11 cellular contexts compared by ENCODE assay signal in the genomic region with DNA sequence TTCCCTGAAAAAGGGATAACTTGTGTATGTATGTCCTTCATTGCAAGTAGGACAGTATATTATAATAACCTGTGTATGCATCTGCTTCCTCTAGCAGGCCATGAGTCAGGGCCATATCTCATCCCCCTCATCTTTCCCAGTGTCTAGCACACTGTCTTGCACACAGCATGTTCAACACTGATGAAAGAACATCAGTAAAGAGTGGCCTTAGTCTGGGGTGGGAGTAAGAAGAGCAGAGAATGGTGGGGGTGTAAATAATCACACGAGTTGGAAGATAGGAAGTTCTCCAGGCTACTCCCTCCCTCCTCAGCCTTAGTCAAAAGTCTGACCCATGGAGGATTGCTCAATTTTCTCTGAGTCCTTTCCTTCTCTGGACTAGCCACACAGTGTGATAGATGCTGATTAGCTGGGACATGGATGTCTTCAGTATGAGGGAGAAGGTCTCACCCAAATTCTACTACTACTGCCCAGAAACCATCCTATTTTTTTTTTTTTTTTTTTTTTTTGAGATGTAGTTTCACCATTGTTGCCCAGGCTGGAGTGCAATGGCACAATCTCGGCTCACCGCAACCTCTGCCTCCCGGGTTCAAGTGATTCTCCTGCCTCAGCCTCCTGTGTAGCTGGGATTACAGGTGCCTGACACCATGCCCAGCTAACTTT. TPM values are rescaled to one million over a fixed set of nuclear protein-coding genes. Genes with fewer than 3 reads are reported as not detected.
DNase-seq lines count a peak whose midpoint lies in the region; ATAC-seq, FAIRE-seq and TF ChIP-seq lines count a peak whose summit lies in the region.
"Had no signal": no experiment of that assay in that cellular context is flagged by ENCODE, and none has a peak within 500 bp of the region (broad histone marks: within the 10 kb centered on the region; RNA-seq: fewer than 3 reads in every experiment).

No MANE protein-coding gene starts in this region.

- peak; percentile 31 for DNase-seq in SIG-M5 treated with dmso at 0.1 percent for 504 hours (lab: John Stamatoyannopoulos, UW; ENCODE audit: unreplicated experiment)
- DNase-seq in SIG-M5 (lab: John Stamatoyannopoulos, UW): no peak
- DNase-seq in activated CD4-positive, alpha-beta memory T cell treated with anti-CD3 and anti-CD28 coated beads for 36 hours: no peak
- DNase-seq in heart right ventricle: no peak
- no peak for DNase-seq in stimulated activated naive CD8-positive, alpha-beta T cell treated with anti-CD3 and anti-CD28 coated beads, Interleukin-15, amount 100 ng/mL, for 72 hours
- no peak for DNase-seq in D721Med (ENCODE audit: insufficient read length, low spot score)
- no peak for DNase-seq in activated gamma-delta T cell (lab: John Stamatoyannopoulos, UW)
- DNase-seq in occipital lobe (lab: John Stamatoyannopoulos, UW): no peak

- H3K27ac Mint-ChIP-seq in activated CD4-positive, alpha-beta memory T cell treated with anti-CD3 and anti-CD28 coated beads for 36 hours: peak overlapping the region; percentile 79
- H3K27ac Mint-ChIP-seq in stimulated activated naive CD8-positive, alpha-beta T cell treated with anti-CD3 and anti-CD28 coated beads, Interleukin-15, amount 100 ng/mL, for 72 hours: peak overlapping the region; percentile 37 to 50

- no peaks in the 10 kb centered on the region for H3K9me3 ChIP-seq in heart right ventricle

- no peaks in the 10 kb centered on the region for H3K9me3 Mint-ChIP-seq in activated CD4-positive, alpha-beta memory T cell treated with anti-CD3 and anti-CD28 coated beads for 36 hours
- H3K9me3 Mint-ChIP-seq in stimulated activated naive CD8-positive, alpha-beta T cell treated with anti-CD3 and anti-CD28 coated beads, Interleukin-15, amount 100 ng/mL, for 72 hours: no peaks in the 10 kb centered on the region

- H3K27me3 Mint-ChIP-seq in activated CD4-positive, alpha-beta memory T cell treated with anti-CD3 and anti-CD28 coated beads for 36 hours: no peaks in the 10 kb centered on the region
- H3K27me3 Mint-ChIP-seq in stimulated activated naive CD8-positive, alpha-beta T cell treated with anti-CD3 and anti-CD28 coated beads, Interleukin-15, amount 100 ng/mL, for 72 hours: no peaks in the 10 kb centered on the region

- H3K4me1 ChIP-seq in heart right ventricle: peaks cover under 1 to 44% (median 3%) of the 10 kb centered on the region in 9 donors

- 78 to 83% methylated on average over 4 of the region's 4 CpGs for WGBS in heart right ventricle, 2 donors

- H3K36me3 Mint-ChIP-seq in activated CD4-positive, alpha-beta memory T cell treated with anti-CD3 and anti-CD28 coated beads for 36 hours: no peaks in the 10 kb centered on the region

- H3K4me3 ChIP-seq in heart right ventricle: no peak overlapping the region

- no peaks in the 10 kb centered on the region for H3K36me3 ChIP-seq in heart right ventricle

- no peak overlapping the region for H3K4me3 Mint-ChIP-seq in activated CD4-positive, alpha-beta memory T cell treated with anti-CD3 and anti-CD28 coated beads for 36 hours
- H3K4me3 Mint-ChIP-seq in stimulated activated naive CD8-positive, alpha-beta T cell treated with anti-CD3 and anti-CD28 coated beads, Interleukin-15, amount 100 ng/mL, for 72 hours: peak overlapping the region in 1 of 2 donors; percentile 77

- TF ChIP-seq CTCF in heart right ventricle (IDR thresholded peaks at IDR 0.05): no peak
- TF ChIP-seq CTCF in D721Med (IDR thresholded peaks at IDR 0.05; ENCODE audit: insufficient read depth, missing control alignments): no peak

- H3K27ac ChIP-seq in heart right ventricle: peak overlapping the region in 2 of 10 donors; percentile 22 to 85

- H3K4me1 Mint-ChIP-seq in activated CD4-positive, alpha-beta memory T cell treated with anti-CD3 and anti-CD28 coated beads for 36 hours (ENCODE audit: low read depth): peaks cover 9% of the 10 kb centered on the region
- peaks cover 14% of the 10 kb centered on the region for H3K4me1 Mint-ChIP-seq in stimulated activated naive CD8-positive, alpha-beta T cell treated with anti-CD3 and anti-CD28 coated beads, Interleukin-15, amount 100 ng/mL, for 72 hours

- intact Hi-C loops in activated CD4-positive, alpha-beta memory T cell treated with anti-CD3 and anti-CD28 coated beads for 36 hours (cut with micrococcal nuclease): no loop called here
- intact Hi-C loops in heart right ventricle (cut with DNase I): no loop called here

- CTCF ChIA-PET in activated CD4-positive, alpha-beta memory T cell treated with anti-CD3 and anti-CD28 coated beads for 36 hours (lab: Charles Lee): interaction anchor here (1.2 to 2.6 kb wide), 3 partner anchors 13 to 56 kb away, joined by 3 to 20 read pairs (median 7); no protein-coding TSS in a partner anchor

- POLR2A ChIA-PET in activated CD4-positive, alpha-beta memory T cell treated with anti-CD3 and anti-CD28 coated beads for 36 hours (lab: Charles Lee): interaction anchor here (2.4 kb wide), 1 partner anchor 14 kb away, joined by 6 read pairs; no protein-coding TSS in a partner anchor

- FAIRE-seq in D721Med (lab: Jason Lieb, UNC): no peak
- FAIRE-seq: H54 had no signal

- ATAC-seq in heart right ventricle: peak in 7 of 8 donors; percentile 28 to 83 (median 56)
- ATAC-seq in stimulated activated naive CD8-positive, alpha-beta T cell treated with anti-CD3 and anti-CD28 coated beads, Interleukin-15, amount 100 ng/mL, for 72 hours: no peak

- H3K27me3 ChIP-seq in heart right ventricle: no peaks in the 10 kb centered on the region

RNA-seq across cellular contexts. Expression of a gene that starts 14.6 kb away (rescaled TPM):
- total RNA-seq in activated CD4-positive, alpha-beta memory T cell treated with anti-CD3 and anti-CD28 coated beads for 36 hours: 10 to 100 TPM; 66.1 to 72.8 TPM
- total RNA-seq in heart right ventricle (10 to 100 TPM; 27.2 to 42.4 (median 32.3) TPM), occipital lobe (14.8 TPM)
- polyA plus RNA-seq in heart right ventricle: 1 to 10 TPM; 7.8 to 8.8 TPM

RNA-seq across cellular contexts. Expression of a gene that starts 29.2 kb away (rescaled TPM):
- total RNA-seq in activated CD4-positive, alpha-beta memory T cell treated with anti-CD3 and anti-CD28 coated beads for 36 hours: not detected
- not detected for total RNA-seq in heart right ventricle
- polyA plus RNA-seq in heart right ventricle: not detected
- total RNA-seq in occipital lobe: not detected
- total RNA-seq: A172, dermis microvascular lymphatic vessel endothelial cell had no signal

RNA-seq across cellular contexts. Expression of a gene that starts 44.0 kb away (rescaled TPM):
- 10 to 100 TPM; 74.5 to 80.7 TPM for total RNA-seq in activated CD4-positive, alpha-beta memory T cell treated with anti-CD3 and anti-CD28 coated beads for 36 hours
- total RNA-seq in heart right ventricle (10 to 100 TPM; 33.5 to 42.2 (median 34.9) TPM), occipital lobe (28.9 TPM)
- 10 to 100 TPM; 33.9 to 52.8 TPM for polyA plus RNA-seq in heart right ventricle

RNA-seq across cellular contexts. Expression of a gene that starts 58.3 kb away (rescaled TPM):
- total RNA-seq in activated CD4-positive, alpha-beta memory T cell treated with anti-CD3 and anti-CD28 coated beads for 36 hours: not detected
- total RNA-seq in heart right ventricle (under 1 TPM in 5 of 10 donors, not detected in 5; 0.24 to 0.94 (median 0.64) TPM), occipital lobe (not detected)
- not detected for polyA plus RNA-seq in heart right ventricle
- total RNA-seq: A172, dermis microvascular lymphatic vessel endothelial cell had no signal
